In genomic region chr2:176553685-176554106, GRCh38 we compare ENCODE assay signal across 8 cellular contexts.
DNase-seq lines count a peak whose midpoint lies in the region; ATAC-seq and TF ChIP-seq lines count a peak whose summit lies in the region.

No MANE protein-coding gene starts in this region.

- H3K27ac Mint-ChIP-seq in activated T-cell treated with anti-CD3 and anti-CD28 coated beads, Interleukin-2, amount 50 U/mL, for 24 hours: no peak overlapping the region
- H3K27ac Mint-ChIP-seq in naive thymus-derived CD8-positive, alpha-beta T cell: peak overlapping the region in 1 of 10 donors; percentile 3

- POLR2A ChIA-PET in naive thymus-derived CD8-positive, alpha-beta T cell (lab: Charles Lee): no interaction called here

- no peak overlapping the region for H3K27ac ChIP-seq in thymus (ENCODE audit: low read depth)

- peaks cover 12% of the 10 kb centered on the region for H3K27me3 ChIP-seq in thymus (ENCODE audit: control insufficient read depth, insufficient read depth)

- peak overlapping the region; percentile 69 for H3K4me3 Mint-ChIP-seq in activated T-cell treated with anti-CD3 and anti-CD28 coated beads, Interleukin-2, amount 50 U/mL, for 24 hours
- peak overlapping the region; percentile 79 to 95 (median 90) for H3K4me3 Mint-ChIP-seq in naive thymus-derived CD8-positive, alpha-beta T cell

- H3K4me1 ChIP-seq in thymus (ENCODE audit: control insufficient read depth, insufficient read depth, low read length): peaks cover 3% of the 10 kb centered on the region

- DNase-seq in activated gamma-delta T cell treated with Interleukin-2 at 50 U/mL for 16 hours (peak; percentile 16), activated gamma-delta T cell (lab: John Stamatoyannopoulos, UW) (no peak), NCI-H69 (lab: John Stamatoyannopoulos, UW) (peak; percentile 84), fibroblast of pulmonary artery (ENCODE audit: low read depth) (peak; percentile 55)
- DNase-seq in activated T-cell treated with anti-CD3 and anti-CD28 coated beads, Interleukin-2, amount 50 U/mL, for 24 hours: peak; percentile 55
- peak in 9 of 10 donors; percentile 3 to 68 (median 32) for DNase-seq in naive thymus-derived CD8-positive, alpha-beta T cell

- H3K36me3 Mint-ChIP-seq in activated T-cell treated with anti-CD3 and anti-CD28 coated beads, Interleukin-2, amount 50 U/mL, for 24 hours (ENCODE audit: low read depth): no peaks in the 10 kb centered on the region
- no peaks in the 10 kb centered on the region for H3K36me3 Mint-ChIP-seq in naive thymus-derived CD8-positive, alpha-beta T cell

- peak; percentile 79 to 88 for ATAC-seq in naive thymus-derived CD8-positive, alpha-beta T cell
- no peak for ATAC-seq in GM18517 (IDR thresholded peaks at IDR 0.05; ENCODE audit: unreplicated experiment)

- peak; percentile 11 for TF ChIP-seq CTCF in fibroblast of pulmonary artery (IDR thresholded peaks at IDR 0.05; ENCODE audit: low read length, missing control alignments)

- H3K9me3 Mint-ChIP-seq in activated T-cell treated with anti-CD3 and anti-CD28 coated beads, Interleukin-2, amount 50 U/mL, for 24 hours: no peaks in the 10 kb centered on the region
- no peaks in the 10 kb centered on the region for H3K9me3 Mint-ChIP-seq in naive thymus-derived CD8-positive, alpha-beta T cell

- H3K36me3 ChIP-seq in thymus (ENCODE audit: control insufficient read depth, insufficient read depth): no peaks in the 10 kb centered on the region

- H3K4me3 ChIP-seq in fibroblast of pulmonary artery (replicated peaks; ENCODE audit: low read depth, low read length) (peak overlapping the region; percentile 47), thymus (ENCODE audit: low read length) (peak overlapping the region; percentile 37)

- WGBS in thymus: under 1% methylated on average over 16 of the region's 16 CpGs

- H3K9me3 ChIP-seq in thymus (ENCODE audit: control insufficient read depth): no peaks in the 10 kb centered on the region

- peaks cover 55% of the 10 kb centered on the region for H3K27me3 Mint-ChIP-seq in activated T-cell treated with anti-CD3 and anti-CD28 coated beads, Interleukin-2, amount 50 U/mL, for 24 hours
- H3K27me3 Mint-ChIP-seq in naive thymus-derived CD8-positive, alpha-beta T cell: peaks cover 17 to 58% (median 37%) of the 10 kb centered on the region in 5 donors

- H3K4me1 Mint-ChIP-seq in activated T-cell treated with anti-CD3 and anti-CD28 coated beads, Interleukin-2, amount 50 U/mL, for 24 hours (ENCODE audit: low read depth): peaks cover 12% of the 10 kb centered on the region
- H3K4me1 Mint-ChIP-seq in naive thymus-derived CD8-positive, alpha-beta T cell: peaks cover 6 to 15% (median 10%) of the 10 kb centered on the region in 4 donors
